9 cellular contexts compared by ENCODE assay signal in genomic region chr3:184316792-184317191, GRCh38. TPM values are rescaled to one million over a fixed set of nuclear protein-coding genes. Genes with fewer than 3 reads are reported as not detected.
DNase-seq lines count a peak whose midpoint lies in the region; ATAC-seq, FAIRE-seq and TF ChIP-seq lines count a peak whose summit lies in the region.
"Had no signal": no experiment of that assay in that cellular context is flagged by ENCODE, and none has a peak within 500 bp of the region (broad histone marks: within the 10 kb centered on the region; RNA-seq: fewer than 3 reads in every experiment).

No MANE protein-coding gene starts in this region.

- BruUV-seq in endothelial cell of umbilical vein (replicated peaks; lab: Mats Ljungman, UMichigan) = no TSS peak

- no peak for ATAC-seq in GM18867 (IDR thresholded peaks at IDR 0.05; ENCODE audit: unreplicated experiment)

- dilution Hi-C loops in endothelial cell of umbilical vein (cut with MboI; ENCODE audit: extremely low pct_ligation_motif_present, low sequenced_read_pairs) = no loop called here

- H3K9me3 ChIP-seq in endothelial cell of umbilical vein (replicated peaks; ENCODE audit: control insufficient read depth, insufficient read depth, low read length) = no peaks in the 10 kb centered on the region
- no peaks in the 10 kb centered on the region for H3K9me3 ChIP-seq in prostate gland

- 72% methylated on average over 7 of the region's 7 CpGs for WGBS in prostate gland

- no peak overlapping the region for H2AFZ ChIP-seq in endothelial cell of umbilical vein (ENCODE audit: low read depth, low read length)

- H3K4me3 ChIP-seq in GM08714 (ENCODE audit: low read length) = peak overlapping the region; percentile 93; the same call in 1 of the 2 replicates
- peak overlapping the region; percentile 36 to 84 (median 59) for H3K4me3 ChIP-seq in endothelial cell of umbilical vein (replicated peaks in 1 of 3; ENCODE audit: insufficient read depth in 1 of 3, low read depth in 1 of 3, low read length in 3 of 3)
- H3K4me3 ChIP-seq in prostate gland = peak overlapping the region; percentile 59 to 67

- intact Hi-C loops in endothelial cell of umbilical vein (cut with micrococcal nuclease) (loop anchor here (1.0 kb wide), 1 partner anchor 16 kb away; no protein-coding TSS in a partner anchor), prostate gland (cut with DNase I) (loop anchor here (5.0 kb wide), 1 partner anchor 46 kb away; the partner anchor contains the start of genes CLCN2 and POLR2H)

- peak overlapping the region; percentile 82 for H3K9ac ChIP-seq in endothelial cell of umbilical vein (replicated peaks; ENCODE audit: extremely low read depth, insufficient read depth, low read length)

- peaks cover 24% of the 10 kb centered on the region in 2 experiments for H3K36me3 ChIP-seq in endothelial cell of umbilical vein (ENCODE audit: control insufficient read depth in 2 of 2, extremely low read depth in 1 of 2, insufficient read depth in 2 of 2, low read length in 2 of 2)
- peaks cover 8 to 12% of the 10 kb centered on the region in 2 donors for H3K36me3 ChIP-seq in prostate gland

- no peak for FAIRE-seq in endothelial cell of umbilical vein (lab: Jason Lieb, UNC)

- H3K27ac ChIP-seq in RWPE1 = peak overlapping the region; percentile 99
- no peak overlapping the region for H3K27ac ChIP-seq in endothelial cell of umbilical vein (ENCODE audit: insufficient read depth, low read depth, low read length)
- peak overlapping the region; percentile 93 to 96 for H3K27ac ChIP-seq in prostate gland

- peaks cover 3% of the 10 kb centered on the region for H4K20me1 ChIP-seq in endothelial cell of umbilical vein (replicated peaks; ENCODE audit: control insufficient read depth, extremely low read depth, insufficient read depth, low read length)

- POLR2A ChIA-PET in RWPE1 (lab: Yijun Ruan, JAX; ENCODE audit: low non-redundant PET) (no interaction called here), endothelial cell of umbilical vein (lab: Charles Lee) (interaction anchor here (0.8 kb wide), 1 partner anchor 16 kb away, joined by 3 read pairs; no protein-coding TSS in a partner anchor)

- DNase-seq in RWPE1 (ENCODE audit: low spot score) = no peak
- DNase-seq in endothelial cell of umbilical vein (ENCODE audit: low read depth, low spot score) = no peak
- DNase-seq in prostate gland (ENCODE audit: low spot score) = no peak
- no peak for DNase-seq in mesenteric fat pad (ENCODE audit: low spot score)
- DNase-seq in EL = no peak
- no peak for DNase-seq in epidermal melanocyte (ENCODE audit: insufficient read length, low spot score)
- DNase-seq: NCI-H2081 treated with DMSO at 0.1 percent for 48 hours had no signal

- peak overlapping the region; percentile 84 for H3K4me2 ChIP-seq in endothelial cell of umbilical vein (ENCODE audit: insufficient read depth, low read length)

- no peaks in the 10 kb centered on the region for H3K9me1 ChIP-seq in endothelial cell of umbilical vein (replicated peaks; ENCODE audit: control insufficient read depth, extremely low read depth, insufficient read depth, low read length)

- no peak for TF ChIP-seq POLR2A in endothelial cell of umbilical vein (IDR thresholded peaks at IDR 0.05; ENCODE audit: low read depth, low read length)
- TF ChIP-seq POLR2A in prostate gland (IDR thresholded peaks at IDR 0.05) = no peak

- H3K79me2 ChIP-seq in endothelial cell of umbilical vein (ENCODE audit: control insufficient read depth, insufficient read depth, low read length) = peaks cover 66% of the 10 kb centered on the region

- H3K4me1 ChIP-seq in endothelial cell of umbilical vein (ENCODE audit: control insufficient read depth, extremely low read depth, insufficient read depth, low read length) = peaks cover 45% of the 10 kb centered on the region
- peaks cover 25% of the 10 kb centered on the region for H3K4me1 ChIP-seq in prostate gland (replicated peaks)

- TF ChIP-seq CTCF in RWPE1 (conservative IDR thresholded peaks at IDR 0.05; ENCODE audit: low read depth) (no peak), endothelial cell of umbilical vein (IDR thresholded peaks at IDR 0.05; ENCODE audit: extremely low read depth in 1 of 2, insufficient read depth in 1 of 2, low read depth in 1 of 2, low read length in 2 of 2) (no peak), prostate gland (IDR thresholded peaks at IDR 0.05) (no peak)

- no peaks in the 10 kb centered on the region for H3K27me3 ChIP-seq in endothelial cell of umbilical vein (ENCODE audit: control insufficient read depth in 2 of 2, insufficient read depth in 2 of 2, low read length in 2 of 2)
- H3K27me3 ChIP-seq in prostate gland (replicated peaks; ENCODE audit: insufficient read depth) = no peaks in the 10 kb centered on the region

- CTCF ChIA-PET in RWPE1 (lab: Yijun Ruan, JAX) = interaction anchor here (0.7 kb wide), 1 partner anchor 245 kb away, joined by 3 read pairs; the partner anchor contains the start of gene EPHB3
- CTCF ChIA-PET in endothelial cell of umbilical vein (lab: Charles Lee) = interaction anchor here (0.9 to 1.9 kb wide), 3 partner anchors 20 to 421 kb away, joined by 3 to 5 read pairs (median 4); partner anchors contain the start of gene FAM131A

TF ChIP-seq in endothelial cell of umbilical vein, 7 proteins besides CTCF, POLR2A, EP300 and RAD21 (continues in another document):
- no peak for TF ChIP-seq POLR2AphosphoS5 (IDR thresholded peaks at IDR 0.05; ENCODE audit: insufficient read depth, low read depth, low read length)
- TF ChIP-seq EZH2 (IDR thresholded peaks at IDR 0.05; ENCODE audit: borderline replicate concordance, low read depth, low read length, severe bottlenecking) = no peak
- TF ChIP-seq FOS (IDR thresholded peaks at IDR 0.05; ENCODE audit: borderline replicate concordance, insufficient read depth, low read length) = no peak
- TF ChIP-seq GATA2 (IDR thresholded peaks at IDR 0.05; ENCODE audit: insufficient read depth, insufficient read length, low read depth, low read length) = no peak
- TF ChIP-seq MAX (IDR thresholded peaks at IDR 0.05; ENCODE audit: insufficient read depth, insufficient read length) = no peak

RNA-seq across cellular contexts. Expression of gene EIF4G1, which starts 2.4 kb away (rescaled TPM):
- total RNA-seq in endothelial cell of umbilical vein (524 and 532 TPM in 2 replicates), prostate gland (100 to 1,000 TPM; 331 to 370 TPM), mesenteric fat pad (361 TPM)
- 355 and 401 TPM in 2 replicates for polyA plus RNA-seq in endothelial cell of umbilical vein
- 305 and 332 TPM in 2 replicates for polyA plus RNA-seq in endothelial cell of umbilical vein (2011; cell fraction: cytosol; rRNA removed)
- polyA plus RNA-seq in endothelial cell of umbilical vein (2011; cell fraction: nucleus; rRNA removed) = 513 and 525 TPM in 2 replicates
- polyA plus RNA-seq in endothelial cell of umbilical vein (2012) = 236 and 329 TPM in 2 replicates
- 474 and 526 TPM in 2 replicates for polyA minus RNA-seq in endothelial cell of umbilical vein
- 242 TPM for polyA minus RNA-seq in endothelial cell of umbilical vein (2011; cell fraction: cytosol; rRNA and poly(A)+ RNA removed)
- 207 and 228 TPM in 2 replicates for polyA minus RNA-seq in endothelial cell of umbilical vein (2011; cell fraction: nucleus; rRNA and poly(A)+ RNA removed)

RNA-seq across cellular contexts. Expression of gene PSMD2, which starts 17.8 kb away (rescaled TPM):
- total RNA-seq in endothelial cell of umbilical vein (400 and 435 TPM in 2 replicates), prostate gland (100 to 1,000 TPM; 230 to 272 TPM), mesenteric fat pad (211 TPM)
- polyA plus RNA-seq in endothelial cell of umbilical vein = 358 and 414 TPM in 2 replicates
- 266 and 278 TPM in 2 replicates for polyA plus RNA-seq in endothelial cell of umbilical vein (2011; cell fraction: cytosol; rRNA removed)
- polyA plus RNA-seq in endothelial cell of umbilical vein (2011; cell fraction: nucleus; rRNA removed) = 416 and 477 TPM in 2 replicates
- 316 and 537 TPM in 2 replicates for polyA plus RNA-seq in endothelial cell of umbilical vein (2012)
- 564 and 571 TPM in 2 replicates for polyA minus RNA-seq in endothelial cell of umbilical vein
- 395 TPM for polyA minus RNA-seq in endothelial cell of umbilical vein (2011; cell fraction: cytosol; rRNA and poly(A)+ RNA removed)
- polyA minus RNA-seq in endothelial cell of umbilical vein (2011; cell fraction: nucleus; rRNA and poly(A)+ RNA removed) = 166 and 239 TPM in 2 replicates

RNA-seq across cellular contexts. Expression of gene FAM131A, which starts 20.6 kb away (rescaled TPM):
- total RNA-seq in endothelial cell of umbilical vein (19.9 and 26.8 TPM in 2 replicates), prostate gland (10 to 100 TPM; 22.0 to 71.0 TPM), mesenteric fat pad (24.4 TPM)
- 29.9 and 34.1 TPM in 2 replicates for polyA plus RNA-seq in endothelial cell of umbilical vein
- polyA plus RNA-seq in endothelial cell of umbilical vein (2011; cell fraction: cytosol; rRNA removed) = 22.5 and 34.2 TPM in 2 replicates
- 27.8 and 36.3 TPM in 2 replicates for polyA plus RNA-seq in endothelial cell of umbilical vein (2011; cell fraction: nucleus; rRNA removed)
- polyA plus RNA-seq in endothelial cell of umbilical vein (2012) = 15.8 and 22.6 TPM in 2 replicates
- polyA minus RNA-seq in endothelial cell of umbilical vein = 19.1 and 21.9 TPM in 2 replicates
- 10.8 TPM for polyA minus RNA-seq in endothelial cell of umbilical vein (2011; cell fraction: cytosol; rRNA and poly(A)+ RNA removed)
- polyA minus RNA-seq in endothelial cell of umbilical vein (2011; cell fraction: nucleus; rRNA and poly(A)+ RNA removed) = 12.3 and 12.8 TPM in 2 replicates

RNA-seq across cellular contexts. Expression of gene ECE2, which starts 41.0 kb away (rescaled TPM):
- total RNA-seq in endothelial cell of umbilical vein (not detected in 2 replicates), prostate gland (under 1 TPM in 1 of 2 donors, not detected in 1; 0.57 TPM), mesenteric fat pad (not detected)
- polyA plus RNA-seq in endothelial cell of umbilical vein = not detected in 2 replicates
- not detected in 2 replicates for polyA plus RNA-seq in endothelial cell of umbilical vein (2011; cell fraction: cytosol; rRNA removed)
- not detected in 2 replicates for polyA plus RNA-seq in endothelial cell of umbilical vein (2011; cell fraction: nucleus; rRNA removed)
- not detected in 2 replicates for polyA plus RNA-seq in endothelial cell of umbilical vein (2012)
- not detected in 2 replicates for polyA minus RNA-seq in endothelial cell of umbilical vein
- not detected for polyA minus RNA-seq in endothelial cell of umbilical vein (2011; cell fraction: cytosol; rRNA and poly(A)+ RNA removed)
- polyA minus RNA-seq in endothelial cell of umbilical vein (2011; cell fraction: nucleus; rRNA and poly(A)+ RNA removed) = not detected in 2 replicates

RNA-seq across cellular contexts. Expression of gene CLCN2, which starts 44.6 kb away (rescaled TPM):
- total RNA-seq in endothelial cell of umbilical vein = 6.5 and 9.9 TPM in 2 replicates
- polyA plus RNA-seq in endothelial cell of umbilical vein = 3.5 and 4.9 TPM in 2 replicates
- polyA plus RNA-seq in endothelial cell of umbilical vein (2011; cell fraction: cytosol; rRNA removed) = 2.6 TPM in 2 replicates
- 15.3 and 20.5 TPM in 2 replicates for polyA plus RNA-seq in endothelial cell of umbilical vein (2011; cell fraction: nucleus; rRNA removed)
- 2.4 and 2.8 TPM in 2 replicates for polyA plus RNA-seq in endothelial cell of umbilical vein (2012)
- polyA minus RNA-seq in endothelial cell of umbilical vein = 7.2 and 8.3 TPM in 2 replicates
- polyA minus RNA-seq in endothelial cell of umbilical vein (2011; cell fraction: cytosol; rRNA and poly(A)+ RNA removed) = 5.6 TPM
- polyA minus RNA-seq in endothelial cell of umbilical vein (2011; cell fraction: nucleus; rRNA and poly(A)+ RNA removed) = 10.1 and 10.5 TPM in 2 replicates
- 10 to 100 TPM in 1 of 2 donors, 1 to 10 TPM in 1; 4.9 to 47.5 TPM for total RNA-seq in prostate gland
- total RNA-seq in mesenteric fat pad = 3.8 TPM
